2 cellular contexts compared by ENCODE assay signal in genomic region chr9:103319979-103320378, GRCh38.
TF ChIP-seq lines count a peak whose summit lies in the region.

No MANE protein-coding gene starts in this region.

TF ChIP-seq in SK-N-SH, 30 proteins besides CTCF, POLR2A, EP300 and RAD21 (continued from another document):
- no peak for TF ChIP-seq USF1 (IDR thresholded peaks at IDR 0.05; ENCODE audit: borderline replicate concordance, low read depth)
- TF ChIP-seq YY1 (IDR thresholded peaks at IDR 0.05; ENCODE audit: low read depth), result no peak
TF ChIP-seq in SK-N-SH: peak in this region for 1.

TF ChIP-seq in SK-N-SH treated with all-trans-retinoic acid at 6 μM for 48 hours, 23 proteins besides CTCF, POLR2A, EP300 and RAD21 (continued from another document):
- TF ChIP-seq TSHZ2 (CRISPR knock-in tag; IDR thresholded peaks at IDR 0.05), result no peak
- no peak for TF ChIP-seq ZFP3 (CRISPR knock-in tag; IDR thresholded peaks at IDR 0.05)
- TF ChIP-seq ISL1 (CRISPR knock-in tag; IDR thresholded peaks at IDR 0.05), result no peak
- no peak for TF ChIP-seq ESRRG (CRISPR knock-in tag; IDR thresholded peaks at IDR 0.05)
TF ChIP-seq in SK-N-SH treated with all-trans-retinoic acid at 6 μM for 48 hours: peak in this region for 0.
